Comparison of ENCODE assay signal across 20 cellular contexts in the genomic region with DNA sequence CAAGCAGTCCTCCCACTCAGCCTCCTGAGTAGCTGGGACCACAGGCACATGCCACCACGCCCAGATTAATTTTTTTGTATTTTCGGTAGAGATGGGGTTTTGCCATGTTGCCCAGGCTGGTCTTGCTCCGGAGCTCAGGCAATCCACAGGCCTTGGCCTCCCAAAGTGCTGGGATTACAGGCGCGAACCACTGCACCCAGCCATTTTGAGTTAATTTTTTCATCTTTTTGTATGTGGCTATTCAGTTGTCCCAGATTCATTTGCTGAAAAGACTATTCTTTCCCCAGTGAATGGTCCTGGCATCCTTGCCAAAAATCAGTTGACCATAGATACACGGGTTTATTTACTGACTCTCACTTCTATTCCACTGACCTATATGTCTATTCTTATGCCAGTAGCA.
"Had no signal": no experiment of that assay in that cellular context is flagged by ENCODE, and none has a peak within 500 bp of the region (broad histone marks: within the 10 kb centered on the region; RNA-seq: fewer than 3 reads in every experiment).

No MANE protein-coding gene starts in this region.

- H3K9me3 Mint-ChIP-seq: activated CD4-positive, alpha-beta memory T cell treated with anti-CD3 and anti-CD28 coated beads for 36 hours; activated T-cell treated with anti-CD3 and anti-CD28 coated beads, Interleukin-2, amount 50 U/mL, for 24 hours; memory B cell; T-helper 2 cell treated with Interferon-gamma antibody and Interleukin-4, amounts not matched to agents 5 μg/mL and 100 μg/mL, for 36 hours; WTC11 had no signal

- H3K27me3 ChIP-seq: adrenal gland, suprapubic skin had no signal

- H3K27ac ChIP-seq: adrenal gland, left ventricle myocardium inferior, parathyroid adenoma, suprapubic skin had no signal

- H3K4me3 ChIP-seq: adrenal gland, left ventricle myocardium inferior, mucosa of descending colon, suprapubic skin had no signal

- H3K9me3 ChIP-seq: adrenal gland, left ventricle myocardium inferior, mucosa of descending colon, SK-N-SH, suprapubic skin had no signal

- DNase-seq: activated CD4-positive, alpha-beta memory T cell treated with anti-CD3 and anti-CD28 coated beads for 36 hours; activated CD4-positive, alpha-beta T cell treated with anti-CD3 and anti-CD28 coated beads for 4 hours; activated CD8-positive, alpha-beta memory T cell treated with anti-CD3 and anti-CD28 coated beads, Interleukin-2, amount 10 ng/mL, durations not matched to agents 7 days and 5 days; activated naive CD4-positive, alpha-beta T cell treated with anti-CD3 and anti-CD28 coated beads, Interleukin-2, amount 50 U/mL, for 16 hours; activated T-cell treated with anti-CD3 and anti-CD28 coated beads, Interleukin-2, amount 50 U/mL, for 24 hours; adrenal gland; erythroblast; left ventricle myocardium inferior; mucosa of descending colon; naive thymus-derived CD4-positive, alpha-beta T cell; retina; SK-N-SH; stimulated activated CD8-positive, alpha-beta memory T cell treated with anti-CD3 and anti-CD28 coated beads, Interleukin-4, amount 100 ng/mL, for 48 hours; stimulated activated naive CD8-positive, alpha-beta T cell treated with anti-CD3 and anti-CD28 coated beads, Interleukin-15, Interleukin-2, amounts not matched to agents 100 U/mL and 50 U/mL, for 24 hours; trophoblast cell had no signal

- ATAC-seq: activated CD8-positive, alpha-beta memory T cell treated with anti-CD3 and anti-CD28 coated beads, Interleukin-2, amount 10 ng/mL, durations not matched to agents 7 days and 5 days; mucosa of descending colon; naive thymus-derived CD4-positive, alpha-beta T cell; stimulated activated naive CD8-positive, alpha-beta T cell treated with anti-CD3 and anti-CD28 coated beads, Interleukin-15, Interleukin-2, amounts not matched to agents 100 U/mL and 50 U/mL, for 24 hours; WTC11 had no signal

- H3K4me3 Mint-ChIP-seq: activated CD4-positive, alpha-beta memory T cell treated with anti-CD3 and anti-CD28 coated beads for 36 hours; activated CD8-positive, alpha-beta memory T cell treated with anti-CD3 and anti-CD28 coated beads, Interleukin-2, amount 10 ng/mL, durations not matched to agents 7 days and 5 days; activated T-cell treated with anti-CD3 and anti-CD28 coated beads, Interleukin-2, amount 50 U/mL, for 24 hours; memory B cell; naive thymus-derived CD4-positive, alpha-beta T cell; T-helper 2 cell treated with Interferon-gamma antibody and Interleukin-4, amounts not matched to agents 5 μg/mL and 100 μg/mL, for 36 hours; WTC11 had no signal

- H3K27me3 Mint-ChIP-seq: activated CD4-positive, alpha-beta memory T cell treated with anti-CD3 and anti-CD28 coated beads for 36 hours; activated CD8-positive, alpha-beta memory T cell treated with anti-CD3 and anti-CD28 coated beads, Interleukin-2, amount 10 ng/mL, durations not matched to agents 7 days and 5 days; activated T-cell treated with anti-CD3 and anti-CD28 coated beads, Interleukin-2, amount 50 U/mL, for 24 hours; memory B cell; naive thymus-derived CD4-positive, alpha-beta T cell had no signal

- H3K27ac Mint-ChIP-seq: activated CD4-positive, alpha-beta memory T cell treated with anti-CD3 and anti-CD28 coated beads for 36 hours; activated CD8-positive, alpha-beta memory T cell treated with anti-CD3 and anti-CD28 coated beads, Interleukin-2, amount 10 ng/mL, durations not matched to agents 7 days and 5 days; activated T-cell treated with anti-CD3 and anti-CD28 coated beads, Interleukin-2, amount 50 U/mL, for 24 hours; memory B cell; naive thymus-derived CD4-positive, alpha-beta T cell; T-helper 2 cell treated with Interferon-gamma antibody and Interleukin-4, amounts not matched to agents 5 μg/mL and 100 μg/mL, for 36 hours; WTC11 had no signal

- H3K4me1 Mint-ChIP-seq: activated CD8-positive, alpha-beta memory T cell treated with anti-CD3 and anti-CD28 coated beads, Interleukin-2, amount 10 ng/mL, durations not matched to agents 7 days and 5 days; WTC11 had no signal

- H3K4me1 ChIP-seq: parathyroid adenoma had no signal
